ENCODE assay signal across 20 cellular contexts in the genomic region with DNA sequence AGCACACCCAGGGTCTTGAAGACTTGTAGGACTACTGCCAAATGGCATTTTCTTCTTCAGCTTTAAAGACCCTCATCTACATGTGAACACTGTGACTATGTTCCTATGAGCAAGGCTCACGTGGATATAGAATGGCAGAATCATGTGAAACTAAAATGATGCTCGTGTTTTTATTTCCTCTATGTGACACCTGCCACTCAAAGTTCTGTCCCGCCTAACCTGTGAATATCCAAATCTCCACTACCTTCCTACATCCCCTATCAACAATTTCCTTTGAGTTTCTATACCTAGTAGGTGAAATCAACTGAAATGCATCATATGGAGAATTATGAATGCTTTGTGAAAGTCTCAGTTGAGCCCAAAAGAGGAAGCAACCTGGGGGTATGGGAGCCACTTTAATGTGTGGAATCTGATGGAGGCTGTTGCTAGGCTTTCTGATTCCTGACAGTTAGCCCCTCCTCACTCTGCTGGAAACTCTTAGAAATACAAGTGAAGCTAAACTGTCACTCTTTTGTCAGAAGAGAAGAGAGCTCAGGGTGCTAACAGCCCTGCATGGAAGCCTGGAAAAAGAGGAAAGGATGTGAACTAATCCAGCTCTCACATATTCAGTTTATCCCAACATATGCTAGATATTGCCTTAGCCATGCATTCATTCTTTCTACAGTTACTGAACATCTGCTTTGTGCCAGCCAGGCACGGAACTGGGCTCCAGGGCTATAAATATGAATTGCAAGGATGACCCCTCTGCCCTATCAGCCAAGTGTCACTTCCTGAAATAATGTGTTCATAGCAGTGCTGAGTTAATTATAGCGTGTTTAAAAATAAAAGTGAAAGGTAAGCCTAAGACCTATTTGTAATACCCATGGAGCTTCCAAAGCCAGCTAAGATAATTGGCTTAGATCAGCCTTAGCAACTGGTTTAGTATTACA. TPM values are rescaled to one million over a fixed set of nuclear protein-coding genes. Genes with fewer than 3 reads are reported as not detected.
DNase-seq lines count a peak whose midpoint lies in the region; ATAC-seq and TF ChIP-seq lines count a peak whose summit lies in the region.
"Had no signal": no experiment of that assay in that cellular context is flagged by ENCODE, and none has a peak within 500 bp of the region (broad histone marks: within the 10 kb centered on the region; RNA-seq: fewer than 3 reads in every experiment).

No MANE protein-coding gene starts in this region.

- no peak overlapping the region for H3K27ac Mint-ChIP-seq in memory B cell
- H3K27ac Mint-ChIP-seq: activated T-helper 17 cell treated with anti-CD3 and anti-CD28 coated beads, Interleukin-2, amount 50 U/mL, for 72 hours; dendritic cell treated with granulocyte-macrophage colony-stimulating factor and Interleukin-4, amounts not matched to agents 40 ng/mL and 50 ng/mL, for 4 days had no signal

- H3K27me3 Mint-ChIP-seq in memory B cell, result no peaks in the 10 kb centered on the region
- H3K27me3 Mint-ChIP-seq: activated T-helper 17 cell treated with anti-CD3 and anti-CD28 coated beads, Interleukin-2, amount 50 U/mL, for 72 hours; CD4-positive, CD25-positive, alpha-beta regulatory T cell; dendritic cell treated with granulocyte-macrophage colony-stimulating factor and Interleukin-4, amounts not matched to agents 40 ng/mL and 50 ng/mL, for 4 days had no signal

- ATAC-seq in GM18861 (IDR thresholded peaks at IDR 0.05; ENCODE audit: unreplicated experiment) (peak; percentile 50), GM21825 (IDR thresholded peaks at IDR 0.05; ENCODE audit: unreplicated experiment) (peak; percentile 36), HG03571 (IDR thresholded peaks at IDR 0.05; ENCODE audit: unreplicated experiment) (peak; percentile 40), memory B cell (ENCODE audit: low read depth) (peak; percentile 35)
- ATAC-seq: activated T-helper 17 cell treated with anti-CD3 and anti-CD28 coated beads, Interleukin-2, amount 50 U/mL, for 72 hours; HepG2 had no signal

- no peak for DNase-seq in memory B cell (ENCODE audit: low spot score in 2 of 2)
- DNase-seq in GM10248 (ENCODE audit: extremely low spot score), result no peak
- no peak for DNase-seq in COLO829 (ENCODE audit: low spot score)
- no peak for DNase-seq in H4 (ENCODE audit: low spot score)
- no peak for DNase-seq in colonic mucosa
- DNase-seq: activated CD4-positive, alpha-beta T cell treated with anti-CD3 and anti-CD28 coated beads, Interleukin-2, amount 50 U/mL, for 4 hours; anterior cingulate cortex; CD4-positive, CD25-positive, alpha-beta regulatory T cell; NCI-H1105; NCI-H510A; nucleus accumbens; SHP77; spleen had no signal

- no peaks in the 10 kb centered on the region for H3K27me3 ChIP-seq in colonic mucosa
- H3K27me3 ChIP-seq: spleen had no signal

- no peaks in the 10 kb centered on the region for H3K36me3 ChIP-seq in colonic mucosa
- H3K36me3 ChIP-seq: spleen had no signal

- H3K4me3 ChIP-seq in colonic mucosa, result no peak overlapping the region
- H3K4me3 ChIP-seq: spleen had no signal

- H3K9me3 ChIP-seq in colonic mucosa, result no peaks in the 10 kb centered on the region
- H3K9me3 ChIP-seq: spleen had no signal

- POLR2A ChIA-PET in GM10248 (lab: Yijun Ruan, JAX), result no interaction called here

- no peaks in the 10 kb centered on the region for H3K36me3 Mint-ChIP-seq in memory B cell
- H3K36me3 Mint-ChIP-seq: CD4-positive, CD25-positive, alpha-beta regulatory T cell had no signal

- peaks cover 4% of the 10 kb centered on the region for H3K4me1 Mint-ChIP-seq in memory B cell
- H3K4me1 Mint-ChIP-seq: activated T-helper 17 cell treated with anti-CD3 and anti-CD28 coated beads, Interleukin-2, amount 50 U/mL, for 72 hours had no signal

- no peaks in the 10 kb centered on the region for H3K4me1 ChIP-seq in colonic mucosa
- H3K4me1 ChIP-seq: spleen had no signal

- H3K4me3 Mint-ChIP-seq in memory B cell, result no peak overlapping the region
- H3K4me3 Mint-ChIP-seq: activated T-helper 17 cell treated with anti-CD3 and anti-CD28 coated beads, Interleukin-2, amount 50 U/mL, for 72 hours; CD4-positive, CD25-positive, alpha-beta regulatory T cell; dendritic cell treated with granulocyte-macrophage colony-stimulating factor and Interleukin-4, amounts not matched to agents 40 ng/mL and 50 ng/mL, for 4 days had no signal

- intact Hi-C loops in colonic mucosa (cut with DNase I), result no loop called here

- H3K9ac ChIP-seq in colonic mucosa (ENCODE audit: low read depth in 2 of 2, low read length in 2 of 2), result no peak overlapping the region

- no peak overlapping the region for H3K27ac ChIP-seq in colonic mucosa
- H3K27ac ChIP-seq: spleen had no signal

- CTCF ChIA-PET in GM10248 (lab: Yijun Ruan, JAX), result no interaction called here

- no peaks in the 10 kb centered on the region for H3K9me3 Mint-ChIP-seq in memory B cell
- H3K9me3 Mint-ChIP-seq: activated T-helper 17 cell treated with anti-CD3 and anti-CD28 coated beads, Interleukin-2, amount 50 U/mL, for 72 hours; dendritic cell treated with granulocyte-macrophage colony-stimulating factor and Interleukin-4, amounts not matched to agents 40 ng/mL and 50 ng/mL, for 4 days had no signal

- TF ChIP-seq CTCF in GM10248 (IDR thresholded peaks at IDR 0.05; ENCODE audit: control extremely low read depth, extremely low read depth, low read depth, missing control alignments), result no peak
- TF ChIP-seq CTCF in colonic mucosa (IDR thresholded peaks at IDR 0.05), result no peak

RNA-seq across cellular contexts. Expression of a gene that starts 11.0 kb away (rescaled TPM):
- 0.43 TPM in 1 of 2 replicates, not detected in the other for total RNA-seq in H4 (2014; rRNA removed; shearing (Covaris generic))
- total RNA-seq in colonic mucosa, result not detected
- total RNA-seq: HepG2, mesenteric fat pad had no signal
